Comparison of ENCODE assay signal across 1 cellular context in the genomic region with DNA sequence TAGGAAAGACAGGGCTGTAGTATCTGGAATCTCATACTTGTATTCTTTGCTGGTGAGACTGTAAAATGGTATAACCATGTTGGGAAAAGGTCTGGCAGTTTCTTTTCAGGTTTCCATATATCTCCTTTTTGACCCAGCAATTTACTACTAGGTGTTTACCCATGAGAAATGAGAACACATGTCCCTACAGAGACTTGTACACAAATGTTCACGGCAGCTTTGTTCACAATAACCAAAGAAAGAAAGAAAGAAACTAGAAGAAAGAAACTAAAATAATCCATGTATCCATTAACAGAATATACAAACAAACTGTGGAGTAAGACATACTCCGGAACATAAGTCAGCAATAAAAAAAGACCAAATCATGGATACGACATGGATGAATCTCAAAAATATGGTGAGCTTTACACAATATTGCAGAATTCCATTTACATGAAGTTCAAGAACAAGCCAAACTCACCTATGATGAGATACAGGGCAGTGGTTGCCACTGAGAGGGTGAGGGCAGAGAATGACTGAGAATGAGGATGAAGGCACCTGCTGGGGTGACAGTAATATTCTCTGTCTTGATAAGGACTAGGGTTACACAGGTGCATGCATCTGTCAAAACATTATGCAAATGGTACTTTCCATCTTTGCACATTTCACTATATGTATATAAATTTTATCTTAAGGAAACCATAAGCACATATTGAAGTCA.
TF ChIP-seq lines count a peak whose summit lies in the region.

No MANE protein-coding gene starts in this region.

TF ChIP-seq in GM12878, 131 proteins besides CTCF, POLR2A, EP300 and RAD21 (continued from another document):
- TF ChIP-seq, protein P1, sequence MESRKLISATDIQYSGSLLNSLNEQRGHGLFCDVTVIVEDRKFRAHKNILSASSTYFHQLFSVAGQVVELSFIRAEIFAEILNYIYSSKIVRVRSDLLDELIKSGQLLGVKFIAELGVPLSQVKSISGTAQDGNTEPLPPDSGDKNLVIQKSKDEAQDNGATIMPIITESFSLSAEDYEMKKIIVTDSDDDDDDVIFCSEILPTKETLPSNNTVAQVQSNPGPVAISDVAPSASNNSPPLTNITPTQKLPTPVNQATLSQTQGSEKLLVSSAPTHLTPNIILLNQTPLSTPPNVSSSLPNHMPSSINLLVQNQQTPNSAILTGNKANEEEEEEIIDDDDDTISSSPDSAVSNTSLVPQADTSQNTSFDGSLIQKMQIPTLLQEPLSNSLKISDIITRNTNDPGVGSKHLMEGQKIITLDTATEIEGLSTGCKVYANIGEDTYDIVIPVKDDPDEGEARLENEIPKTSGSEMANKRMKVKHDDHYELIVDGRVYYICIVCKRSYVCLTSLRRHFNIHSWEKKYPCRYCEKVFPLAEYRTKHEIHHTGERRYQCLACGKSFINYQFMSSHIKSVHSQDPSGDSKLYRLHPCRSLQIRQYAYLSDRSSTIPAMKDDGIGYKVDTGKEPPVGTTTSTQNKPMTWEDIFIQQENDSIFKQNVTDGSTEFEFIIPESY (IDR thresholded peaks at IDR 0.05): 0 out of 2 replicates have a peak, but pooled peaks have one; percentile 39
- TF ChIP-seq ZNF687 (IDR thresholded peaks at IDR 0.05): peak; percentile 57
TF ChIP-seq in GM12878: peak in this region for 26.
